In genomic region chr12:57622293-57623245, GRCh38 we compare ENCODE assay signal across 13 cellular contexts. TPM values are rescaled to one million over a fixed set of nuclear protein-coding genes. Genes with fewer than 3 reads are reported as not detected.
DNase-seq lines count a peak whose midpoint lies in the region; TF ChIP-seq lines count a peak whose summit lies in the region.
"Had no signal": no experiment of that assay in that cellular context is flagged by ENCODE, and none has a peak within 500 bp of the region (broad histone marks: within the 10 kb centered on the region; RNA-seq: fewer than 3 reads in every experiment).

No MANE protein-coding gene starts in this region.

- H3K4me1 ChIP-seq in HEK293 (ENCODE audit: control insufficient read depth, insufficient read depth, low read length) (no peaks in the 10 kb centered on the region), esophagus squamous epithelium (peaks cover 11 to 37% (median 19%) of the 10 kb centered on the region in 3 donors), tibial artery (peaks cover 0 to 17% (median 13%) of the 10 kb centered on the region in 4 donors)

- 76 to 79% methylated on average over 7 of the region's 9 CpGs for WGBS in esophagus squamous epithelium, 2 donors

- H3K4me3 ChIP-seq in HEK293 (ENCODE audit: low read depth, low read length) (no peak overlapping the region), esophagus squamous epithelium (no peak overlapping the region), tibial artery (no peak overlapping the region)

- intact Hi-C loops in esophagus squamous epithelium (cut with DNase I) = loop anchor here (5.0 kb wide), 1 partner anchor 40 kb away; no protein-coding TSS in a partner anchor
- intact Hi-C loops in tibial artery (cut with DNase I; ENCODE audit: low total_unique reads) = loop anchor here (10.0 kb wide), 1 partner anchor 138 kb away; the partner anchor contains the start of gene MARS1

- no peak for TF ChIP-seq POLR2A in esophagus squamous epithelium (IDR thresholded peaks at IDR 0.05)

- H3K36me3 Mint-ChIP-seq in T-helper 2 cell treated with Interferon-gamma antibody and Interleukin-4, amounts not matched to agents 5 μg/mL and 100 μg/mL, for 36 hours (ENCODE audit: low read depth) = no peaks in the 10 kb centered on the region
- H3K36me3 Mint-ChIP-seq in brain (peaks cover 19% of the 10 kb centered on the region), neural crest cell (ENCODE audit: low read depth) (peaks cover 20% of the 10 kb centered on the region)

- no peak for TF ChIP-seq CTCF in HEK293 (tag by site-specific recombination; IDR thresholded peaks at IDR 0.05)
- no peak for TF ChIP-seq CTCF in brain (conservative IDR thresholded peaks at IDR 0.05)
- TF ChIP-seq CTCF in neural crest cell (conservative IDR thresholded peaks at IDR 0.05) = no peak
- TF ChIP-seq CTCF in esophagus squamous epithelium (IDR thresholded peaks at IDR 0.05) = no peak
- TF ChIP-seq CTCF in tibial artery (IDR thresholded peaks at IDR 0.05) = no peak

- no peak overlapping the region for H3K27ac Mint-ChIP-seq in T-helper 2 cell treated with Interferon-gamma antibody and Interleukin-4, amounts not matched to agents 5 μg/mL and 100 μg/mL, for 36 hours
- peak overlapping the region in 4 of 5 experiments; percentile 5 to 65 (median 20) for H3K27ac Mint-ChIP-seq in brain
- H3K27ac Mint-ChIP-seq in neural crest cell (ENCODE audit: unreplicated experiment) = no peak overlapping the region

- peak overlapping the region; percentile 29 for H3K4me3 Mint-ChIP-seq in T-helper 2 cell treated with Interferon-gamma antibody and Interleukin-4, amounts not matched to agents 5 μg/mL and 100 μg/mL, for 36 hours
- peak overlapping the region; percentile 83 to 85 (median 85) for H3K4me3 Mint-ChIP-seq in brain
- peak overlapping the region; percentile 86 for H3K4me3 Mint-ChIP-seq in neural crest cell

- no peak overlapping the region for H3K27ac ChIP-seq in HEK293 (ENCODE audit: extremely low read depth, low read depth, low read length)
- no peak overlapping the region for H3K27ac ChIP-seq in esophagus squamous epithelium
- no peak overlapping the region for H3K27ac ChIP-seq in tibial artery
- H3K27ac ChIP-seq: psoas muscle, transverse colon had no signal

- H3K4me1 Mint-ChIP-seq in T-helper 2 cell treated with Interferon-gamma antibody and Interleukin-4, amounts not matched to agents 5 μg/mL and 100 μg/mL, for 36 hours (ENCODE audit: low read depth) = peaks cover 13% of the 10 kb centered on the region
- H3K4me1 Mint-ChIP-seq in brain (peaks cover 25% of the 10 kb centered on the region), neural crest cell (peaks cover 20% of the 10 kb centered on the region)

- peaks cover 92% of the 10 kb centered on the region for H3K27me3 Mint-ChIP-seq in T-helper 2 cell treated with Interferon-gamma antibody and Interleukin-4, amounts not matched to agents 5 μg/mL and 100 μg/mL, for 36 hours (ENCODE audit: low read depth)
- H3K27me3 Mint-ChIP-seq in brain (peaks cover 74% of the 10 kb centered on the region), neural crest cell (ENCODE audit: low read depth) (peaks cover 77% of the 10 kb centered on the region)

- CTCF ChIA-PET in HEK293 (lab: Yijun Ruan, JAX) = interaction anchor here (0.6 to 4.5 kb wide), 18 partner anchors 8 to 159 kb away, joined by 3 to 113 read pairs (median 4); partner anchors contain the start of genes B4GALNT1, CYP27B1, DCTN2 and DTX3

- POLR2A ChIA-PET in HEK293 (lab: Yijun Ruan, JAX) = no interaction called here

- no peak for DNase-seq in T-helper 2 cell treated with Interferon-gamma antibody and Interleukin-4, amounts not matched to agents 5 μg/mL and 100 μg/mL, for 36 hours (ENCODE audit: low spot score)
- no peak for DNase-seq in T-helper 2 cell
- DNase-seq in neural crest cell (ENCODE audit: low read depth, low spot score) = no peak
- no peak for DNase-seq in HT-29 (ENCODE audit: low spot score)
- DNase-seq in esophagus squamous epithelium (lab: John Stamatoyannopoulos, UW) = no peak
- DNase-seq in tibial artery = no peak
- DNase-seq: NCI-H1048, SIG-M5 had no signal

- H3K27me3 ChIP-seq in esophagus squamous epithelium (peaks cover 24 to 100% (median 30%) of the 10 kb centered on the region in 4 donors), tibial artery (peaks cover 0 to 4% of the 10 kb centered on the region in 2 donors)

- H3K9me3 ChIP-seq in HEK293 (ENCODE audit: control insufficient read depth, insufficient read depth, low read depth, low read length) = no peaks in the 10 kb centered on the region
- no peaks in the 10 kb centered on the region for H3K9me3 ChIP-seq in esophagus squamous epithelium
- no peaks in the 10 kb centered on the region for H3K9me3 ChIP-seq in tibial artery
- H3K9me3 ChIP-seq: heart right ventricle, psoas muscle, transverse colon had no signal

- no peaks in the 10 kb centered on the region for H3K9me3 Mint-ChIP-seq in T-helper 2 cell treated with Interferon-gamma antibody and Interleukin-4, amounts not matched to agents 5 μg/mL and 100 μg/mL, for 36 hours
- H3K9me3 Mint-ChIP-seq in brain (peaks cover 0 to 8% (median 0%) of the 10 kb centered on the region in 5 experiments), neural crest cell (no peaks in the 10 kb centered on the region)

- H3K36me3 ChIP-seq in HEK293 (ENCODE audit: control insufficient read depth in 2 of 2, insufficient read depth in 1 of 2, low read length in 2 of 2) (peaks cover 0 to 44% of the 10 kb centered on the region in 2 experiments; a peak in 1 of 3 replicates), esophagus squamous epithelium (no peaks in the 10 kb centered on the region), tibial artery (peaks cover 0 to 34% (median 5%) of the 10 kb centered on the region in 3 donors)
- H3K36me3 ChIP-seq: transverse colon had no signal

TF ChIP-seq in HEK293, 187 proteins besides CTCF, POLR2A, EP300 and RAD21 (continues in another document):
- TF ChIP-seq ZNF26 (tag by site-specific recombination; IDR thresholded peaks at IDR 0.05) (no peak), PATZ1 (tag by site-specific recombination; IDR thresholded peaks at IDR 0.05) (no peak), HOXA7 (CRISPR knock-in tag; IDR thresholded peaks at IDR 0.05; ENCODE audit: borderline replicate concordance) (no peak), TCF7L2 (IDR thresholded peaks at IDR 0.05; ENCODE audit: borderline replicate concordance, low read depth, low read length) (no peak), ZNF529 (tag by site-specific recombination; IDR thresholded peaks at IDR 0.05; ENCODE audit: insufficient replicate concordance) (no peak)

RNA-seq across cellular contexts. Expression of gene B4GALNT1, which starts 10.4 kb away (rescaled TPM):
- polyA plus RNA-seq in brain (ENCODE audit: insufficient read depth, low read depth, low replicate concordance) = 42.2 TPM
- 18.6 and 19.5 TPM in 2 replicates for total RNA-seq in neural crest cell
- 3.1 and 5.8 TPM in 2 replicates for total RNA-seq in HT-29 (2014; rRNA removed; shearing (Covaris generic))
- under 1 TPM; 0.18 to 0.56 (median 0.23) TPM for total RNA-seq in esophagus squamous epithelium

RNA-seq across cellular contexts. Expression of gene ARHGEF25, which starts 11.3 kb away (rescaled TPM):
- polyA plus RNA-seq in brain (ENCODE audit: insufficient read depth, low read depth, low replicate concordance) = 47.2 TPM
- total RNA-seq in neural crest cell (41.2 and 43.8 TPM in 2 replicates), esophagus squamous epithelium (10 to 100 TPM in 1 of 4 donors, 1 to 10 TPM in 2, under 1 TPM in 1; 0.76 to 27.7 (median 6.2) TPM)
- total RNA-seq in HT-29 (2014; rRNA removed; shearing (Covaris generic)) = 0.25 TPM in 1 of 2 replicates, not detected in the other

RNA-seq across cellular contexts. Expression of gene DTX3, which starts 17.9 kb away (rescaled TPM):
- polyA plus RNA-seq in brain (ENCODE audit: insufficient read depth, low read depth, low replicate concordance) = 100 TPM
- 74.7 and 75.6 TPM in 2 replicates for total RNA-seq in neural crest cell
- total RNA-seq in HT-29 (2014; rRNA removed; shearing (Covaris generic)) = not detected in 2 replicates
- total RNA-seq in esophagus squamous epithelium = 10 to 100 TPM in 1 of 4 donors, 1 to 10 TPM in 3; 1.6 to 16.6 (median 5.6) TPM

RNA-seq across cellular contexts. Expression of gene PIP4K2C, which starts 31.6 kb away (rescaled TPM):
- polyA plus RNA-seq in brain (ENCODE audit: insufficient read depth, low read depth, low replicate concordance) = 43.7 TPM
- total RNA-seq in neural crest cell = 15.9 and 17.3 TPM in 2 replicates
- 30.8 and 37.2 TPM in 2 replicates for total RNA-seq in HT-29 (2014; rRNA removed; shearing (Covaris generic))
- 10 to 100 TPM; 25.2 to 41.7 (median 33.1) TPM for total RNA-seq in esophagus squamous epithelium

Comparison
In these comparisons a context has a peak if more than half of its experiments do, and no peak if none do; other contexts are left out.
1. H3K27ac Mint-ChIP-seq: peak in brain (4 of 5); none in T-helper 2 cell treated with Interferon-gamma antibody and Interleukin-4, amounts not matched to agents 5 μg/mL and 100 μg/mL, for 36 hours (single experiment) and neural crest cell (single experiment).
2. H3K4me3 Mint-ChIP-seq: peak in every context shown above with its lines; median percentile 86 in neural crest cell; 85 in brain; 29 in T-helper 2 cell treated with Interferon-gamma antibody and Interleukin-4, amounts not matched to agents 5 μg/mL and 100 μg/mL, for 36 hours.